Comparison of ENCODE assay signal across 8 cellular contexts in the genomic region with DNA sequence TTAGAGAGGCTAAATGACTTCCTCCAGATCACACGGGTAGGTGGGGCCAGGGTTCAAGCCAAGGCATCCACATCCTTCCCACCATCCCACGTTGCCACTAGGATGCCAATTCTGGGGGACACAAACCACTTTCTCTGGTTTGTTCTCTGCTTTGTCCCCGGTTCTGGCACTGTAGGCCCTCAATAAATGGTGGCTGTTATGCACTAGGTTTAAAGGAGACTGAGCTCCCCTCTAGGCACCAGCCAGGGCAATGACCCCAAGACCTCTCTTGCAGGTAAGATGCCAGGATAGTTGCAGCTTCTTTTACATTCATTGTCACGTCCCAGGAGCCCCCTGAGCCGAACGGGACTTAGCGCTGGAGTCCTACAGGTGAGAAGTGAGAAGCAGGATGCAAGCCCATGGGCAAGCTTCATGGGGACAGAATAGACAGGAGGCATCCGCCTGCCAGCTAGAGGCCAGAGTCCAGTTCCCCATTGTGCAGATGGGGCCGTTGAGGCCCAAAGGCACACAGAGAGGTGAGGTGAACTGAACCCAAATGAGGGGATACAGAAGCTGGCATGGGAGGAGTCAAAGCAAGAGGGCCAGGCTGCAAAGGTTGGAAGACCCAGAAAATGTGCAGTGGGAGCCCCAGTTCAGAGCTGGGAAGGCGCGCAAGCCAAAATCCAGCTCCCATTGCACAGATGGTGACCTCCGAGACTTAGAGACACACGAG.
A peak's percentile ranks its signal among the peaks of the same experiment; 100 is the strongest.
DNase-seq lines count a peak whose midpoint lies in the region; ATAC-seq and TF ChIP-seq lines count a peak whose summit lies in the region.

No MANE protein-coding gene starts in this region.

- ATAC-seq in GM18502 (IDR thresholded peaks at IDR 0.05; ENCODE audit: poor library complexity, unreplicated experiment), result peak; percentile 13

- H3K9ac ChIP-seq in SK-N-MC (ENCODE audit: insufficient read length), result peak overlapping the region; percentile 71

- H3K9me3 ChIP-seq in SK-N-MC (ENCODE audit: low read depth, low read length), result no peaks in the 10 kb centered on the region

- H3K4me3 ChIP-seq in SK-N-MC, result peak overlapping the region; percentile 89
- H3K4me3 ChIP-seq in fibroblast of mammary gland (ENCODE audit: control insufficient read depth, low read depth, low read length), result peak overlapping the region; percentile 89
- peak overlapping the region; percentile 69 for H3K4me3 ChIP-seq in skeletal muscle cell (ENCODE audit: low read depth, low read length)

- no peak overlapping the region for H3K27ac ChIP-seq in SK-N-MC

- TF ChIP-seq CTCF in fibroblast of mammary gland (conservative IDR thresholded peaks at IDR 0.05; ENCODE audit: control insufficient read depth, insufficient read depth, low read depth, low read length), result no peak

- DNase-seq in SK-N-MC (ENCODE audit: low read depth, low spot score) (no peak), fibroblast of mammary gland (ENCODE audit: low read depth) (peak; percentile 22), skeletal muscle cell (ENCODE audit: low read depth) (no peak), NCI-H1694 treated with DMSO at 0.1 percent for 48 hours (lab: John Stamatoyannopoulos, UW) (no peak), NCI-H524 (lab: John Stamatoyannopoulos, UW) (no peak), ecto neural progenitor cell (ENCODE audit: low spot score) (no peak), NCI-H2081 treated with DMSO at 0.1 percent for 48 hours (lab: John Stamatoyannopoulos, UW) (no peak)

- no peaks in the 10 kb centered on the region for H3K36me3 ChIP-seq in SK-N-MC (ENCODE audit: insufficient read depth, low read length)
